Comparison of ENCODE assay signal across 9 cellular contexts in genomic region chr11:46112961-46113617, GRCh38. TPM values are rescaled to one million over a fixed set of nuclear protein-coding genes. Genes with fewer than 3 reads are reported as not detected.
DNase-seq lines count a peak whose midpoint lies in the region; ATAC-seq, FAIRE-seq and TF ChIP-seq lines count a peak whose summit lies in the region.
"Had no signal": no experiment of that assay in that cellular context is flagged by ENCODE, and none has a peak within 500 bp of the region (broad histone marks: within the 10 kb centered on the region; RNA-seq: fewer than 3 reads in every experiment).

No MANE protein-coding gene starts in this region.

- H3K56ac ChIP-seq in H1 (replicated peaks; ENCODE audit: insufficient read length, low read depth, low read length) = no peak overlapping the region

- no peak for TF ChIP-seq EP300 in H1 (IDR thresholded peaks at IDR 0.05; ENCODE audit: borderline replicate concordance in 1 of 2, low read depth in 2 of 2, low read length in 2 of 2)

- peak; percentile 24 for FAIRE-seq in H1 (lab: Jason Lieb, UNC)

- H3K9ac ChIP-seq in H1 (replicated peaks in 1 of 4; ENCODE audit: extremely low read depth in 1 of 4, low read depth in 3 of 4, low read length in 3 of 4) = no peak overlapping the region

- no peak overlapping the region for H2AK5ac ChIP-seq in H1 (ENCODE audit: low read depth, low read length)

- H3K9me3 ChIP-seq in H1 (ENCODE audit: insufficient read depth in 2 of 2, low read depth in 1 of 2, low read length in 1 of 2) = no peaks in the 10 kb centered on the region
- H3K9me3 ChIP-seq in naive thymus-derived CD4-positive, alpha-beta T cell (ENCODE audit: control insufficient read depth in 2 of 3, low read length in 3 of 3) = no peaks in the 10 kb centered on the region
- H3K9me3 ChIP-seq: SJSA1 had no signal

- no peak overlapping the region for H2BK20ac ChIP-seq in H1 (ENCODE audit: low read length)

- H3K36me3 ChIP-seq in H1 (ENCODE audit: control insufficient read depth in 2 of 4, insufficient read depth in 4 of 4, low read length in 3 of 4) = no peaks in the 10 kb centered on the region
- H3K36me3 ChIP-seq in naive thymus-derived CD4-positive, alpha-beta T cell (ENCODE audit: control insufficient read depth in 2 of 3, insufficient read depth in 3 of 3, low read length in 3 of 3) = no peaks in the 10 kb centered on the region
- H3K36me3 ChIP-seq: SJSA1 had no signal

- intact Hi-C loops in naive thymus-derived CD4-positive, alpha-beta T cell (cut with micrococcal nuclease) = loop anchor here (1.0 to 10.0 kb wide), 7 partner anchors 8 to 968 kb away; partner anchors contain the start of genes PHF21A (in 2 of the 2), PRDM11 (in 1 of the 2) and SLC35C1 (in 1 of the 2)

- TF ChIP-seq POLR2A in H1 (IDR thresholded peaks at IDR 0.05; ENCODE audit: control extremely low read depth in 1 of 2, low read depth in 2 of 2, low read length in 2 of 2) = no peak

- H3K79me2 ChIP-seq in H1 (ENCODE audit: control insufficient read depth in 1 of 2, insufficient read depth in 2 of 2, low read length in 2 of 2) = peaks cover 0 to 95% of the 10 kb centered on the region in 2 experiments; a peak in 3 of 4 replicates

- no peak overlapping the region for H3K23ac ChIP-seq in H1 (ENCODE audit: insufficient read length)

- CTCF ChIA-PET in H1 (lab: Charles Lee; ENCODE audit: partially characterized antibody) = no interaction called here
- CTCF ChIA-PET in naive thymus-derived CD4-positive, alpha-beta T cell (lab: Charles Lee) = no interaction called here

- no peaks in the 10 kb centered on the region for H3K9me3 Mint-ChIP-seq in naive thymus-derived CD4-positive, alpha-beta T cell

- no peaks in the 10 kb centered on the region; the same call in 1 of the 2 replicates for H3K23me2 ChIP-seq in H1 (ENCODE audit: low read depth, low read length)

- WGBS in H1 (ENCODE audit: extremely low coverage in 1 of 2, insufficient coverage in 1 of 2, insufficient read length in 1 of 2, insufficient replicate concordance in 2 of 2, low coverage in 1 of 2, low lambda C conversion rate in 2 of 2, missing lambda C conversion rate in 1 of 2), 2 experiments = 80% methylated on average over 10 of the region's 10 CpGs; no CpG with 5 or more reads in 1 of the 2 experiments

- peaks cover 24 to 57% (median 45%) of the 10 kb centered on the region in 7 donors for H3K4me1 Mint-ChIP-seq in naive thymus-derived CD4-positive, alpha-beta T cell

- no peak overlapping the region for H3K4ac ChIP-seq in H1 (replicated peaks; ENCODE audit: insufficient read length, low read depth, low read length)

- H4K91ac ChIP-seq in H1 (replicated peaks; ENCODE audit: insufficient read length, low read length) = no peak overlapping the region

- no peak overlapping the region for H2BK15ac ChIP-seq in H1 (ENCODE audit: low read length)

- H3K36me3 Mint-ChIP-seq in naive thymus-derived CD4-positive, alpha-beta T cell = peaks cover 0 to 3% (median 0%) of the 10 kb centered on the region in 5 donors

- no peak for TF ChIP-seq CTCF in H1 (IDR thresholded peaks at IDR 0.05; ENCODE audit: control extremely low read depth in 1 of 3, insufficient read depth in 1 of 3, low read depth in 1 of 3, low read length in 3 of 3)

- POLR2A ChIA-PET in H1 (lab: Charles Lee; ENCODE audit: partially characterized antibody) = interaction anchor here (0.7 kb wide), 1 partner anchor 10 kb away, joined by 3 read pairs; no protein-coding TSS in a partner anchor
- POLR2A ChIA-PET in naive thymus-derived CD4-positive, alpha-beta T cell (lab: Charles Lee) = interaction anchor here (1.0 to 1.6 kb wide), 4 partner anchors 7 to 218 kb away, joined by 3 to 7 read pairs (median 5); no protein-coding TSS in a partner anchor

- no peak overlapping the region for H4K8ac ChIP-seq in H1 (ENCODE audit: extremely low read depth, insufficient read depth, low read length)

- H3K4me3 ChIP-seq in Jurkat, Clone E6-1 (ENCODE audit: low read length) = no peak overlapping the region
- no peak overlapping the region for H3K4me3 ChIP-seq in H1 (ENCODE audit: extremely low read depth in 1 of 4, insufficient read depth in 2 of 4, low read depth in 3 of 4, low read length in 4 of 4)
- no peak overlapping the region for H3K4me3 ChIP-seq in naive thymus-derived CD4-positive, alpha-beta T cell (ENCODE audit: low read length)
- H3K4me3 ChIP-seq: SJSA1 had no signal

- no peak overlapping the region for H3K18ac ChIP-seq in H1 (ENCODE audit: extremely low read depth, low read length)

- TF ChIP-seq RAD21 in H1 (IDR thresholded peaks at IDR 0.05 in 1 of 2, conservative IDR thresholded peaks at IDR 0.05 in 1 of 2; ENCODE audit: low read depth in 2 of 2, low read length in 2 of 2) = no peak

- no peak overlapping the region for H2BK120ac ChIP-seq in H1 (replicated peaks; ENCODE audit: low read depth, low read length)

- no peak overlapping the region for H3K14ac ChIP-seq in H1 (ENCODE audit: insufficient read length)

- peaks cover 0 to 2% of the 10 kb centered on the region in 2 experiments for H4K20me1 ChIP-seq in H1 (replicated peaks in 1 of 2; ENCODE audit: control insufficient read depth in 1 of 2, insufficient read depth in 2 of 2, low read length in 2 of 2)

- H4K5ac ChIP-seq in H1 (ENCODE audit: insufficient read length, low read depth, low read length) = no peak overlapping the region

- H2AFZ ChIP-seq in H1 (ENCODE audit: low read length) = no peak overlapping the region

- no peak overlapping the region for H3K27ac ChIP-seq in H1 (ENCODE audit: low read depth, low read length)
- H3K27ac ChIP-seq in naive thymus-derived CD4-positive, alpha-beta T cell (ENCODE audit: low read depth, low read length) = no peak overlapping the region
- H3K27ac ChIP-seq: SJSA1 had no signal

- H3K27me3 ChIP-seq in H1 (replicated peaks in 1 of 4; ENCODE audit: control insufficient read depth in 3 of 4, extremely low read depth in 1 of 4, insufficient read depth in 3 of 4, low read length in 3 of 4) = no peaks in the 10 kb centered on the region
- no peaks in the 10 kb centered on the region for H3K27me3 ChIP-seq in naive thymus-derived CD4-positive, alpha-beta T cell (ENCODE audit: control insufficient read depth in 2 of 2, insufficient read depth in 2 of 2, low read length in 2 of 2)
- H3K27me3 ChIP-seq: SJSA1 had no signal

- peak; percentile 76 for ATAC-seq in GM19395 (IDR thresholded peaks at IDR 0.05; ENCODE audit: unreplicated experiment)
- ATAC-seq in naive thymus-derived CD4-positive, alpha-beta T cell = peak; percentile 99
- ATAC-seq in HG02571 (IDR thresholded peaks at IDR 0.05; ENCODE audit: unreplicated experiment) = no peak

- H3K79me1 ChIP-seq in H1 (ENCODE audit: low read depth, low read length) = no peaks in the 10 kb centered on the region; the same call in 1 of the 2 replicates

- H3K27ac Mint-ChIP-seq in naive thymus-derived CD4-positive, alpha-beta T cell = peak overlapping the region in 4 of 9 donors; percentile 51 to 63 (median 56)

- peak overlapping the region in 6 of 10 donors; percentile 27 to 57 (median 31) for H3K4me3 Mint-ChIP-seq in naive thymus-derived CD4-positive, alpha-beta T cell

- no peak overlapping the region for H2BK12ac ChIP-seq in H1 (ENCODE audit: low read depth, low read length)

- H3K27me3 Mint-ChIP-seq in naive thymus-derived CD4-positive, alpha-beta T cell = no peaks in the 10 kb centered on the region

- peaks cover 0 to 5% (median 1%) of the 10 kb centered on the region in 4 experiments; a peak in 2 of 7 replicates for H3K4me1 ChIP-seq in H1 (replicated peaks in 1 of 4; ENCODE audit: control insufficient read depth in 3 of 4, insufficient read depth in 4 of 4, low read length in 3 of 4)
- peaks cover 13 to 23% of the 10 kb centered on the region in 2 donors for H3K4me1 ChIP-seq in naive thymus-derived CD4-positive, alpha-beta T cell (ENCODE audit: control insufficient read depth in 2 of 2, insufficient read depth in 2 of 2, low read length in 2 of 2)

- H2BK5ac ChIP-seq in H1 (ENCODE audit: low read depth, low read length) = no peak overlapping the region

- H3K4me2 ChIP-seq in H1 (ENCODE audit: insufficient read depth in 1 of 2, low read depth in 2 of 2, low read length in 2 of 2) = no peak overlapping the region

- DNase-seq in DMS153 (lab: John Stamatoyannopoulos, UW) = peak; percentile 57
- peak; percentile 62 for DNase-seq in Jurkat, Clone E6-1 (ENCODE audit: low read depth, low spot score)
- peak; percentile 93 for DNase-seq in SIG-M5 treated with dmso at 0.1 percent for 504 hours (lab: John Stamatoyannopoulos, UW; ENCODE audit: unreplicated experiment)
- DNase-seq in H1 (ENCODE audit: low read depth in 1 of 2, low spot score in 2 of 2) = no peak
- DNase-seq in naive thymus-derived CD4-positive, alpha-beta T cell = peak in 7 of 9 donors; percentile 36 to 76 (median 55)
- no peak for DNase-seq in activated effector memory CD4-positive, alpha-beta T cell treated with anti-CD3 and anti-CD28 coated beads, Interleukin-2, amount 50 U/mL, for 16 hours

TF ChIP-seq in H1, 55 proteins besides CTCF, POLR2A, EP300 and RAD21:
- TF ChIP-seq CEBPB (IDR thresholded peaks at IDR 0.05; ENCODE audit: low read depth, low read length) (peak; percentile 66), YY1 (IDR thresholded peaks at IDR 0.05; ENCODE audit: low read depth, low read length) (peak; percentile 37; the same call in 1 of the 2 replicates), SRF (IDR thresholded peaks at IDR 0.05; ENCODE audit: low read depth, low read length) (no peak), CHD2 (IDR thresholded peaks at IDR 0.05; ENCODE audit: low read length) (0 out of 2 replicates have a peak, but pooled peaks have one; percentile 2), PHF8 (conservative IDR thresholded peaks at IDR 0.05; ENCODE audit: low read depth, low read length) (no peak), SIX5 (IDR thresholded peaks at IDR 0.05; ENCODE audit: low read depth, low read length) (peak; percentile 100)

RNA-seq across cellular contexts. Expression of gene PHF21A, which starts 8.2 kb away (rescaled TPM):
- polyA plus RNA-seq in Jurkat, Clone E6-1 (2012; ENCODE audit: insufficient read depth, insufficient read length) = 17.8 TPM
- total RNA-seq in H1 (2021; fragmentation: NEBNext Ultra II Directional; extraction: Animal tissue kit (Norgen Biotek cat#: 25700)) = 33.2 and 40.3 TPM in 2 replicates
- polyA plus RNA-seq in H1 (2011; rRNA removed) = 16.3 and 17.6 TPM in 2 replicates
- polyA plus RNA-seq in H1 (2011; cell fraction: cytosol; rRNA removed) = 18.9 TPM
- polyA plus RNA-seq in H1 (2011; cell fraction: nucleus; rRNA removed) = 44.4 TPM
- polyA plus RNA-seq in H1 (2012, experiment 1 of 2) = 25.0 to 33.7 TPM (median 30.8 TPM) in 4 replicates
- 5.2 TPM for polyA plus RNA-seq in H1 (2012, experiment 2 of 2)
- polyA plus RNA-seq in H1 (2013, experiment 1 of 2) = 25.7 TPM
- polyA plus RNA-seq in H1 (2013, experiment 2 of 2) = 23.9 TPM
- 18.9 and 24.2 TPM in 2 replicates for polyA minus RNA-seq in H1 (2011; rRNA and poly(A)+ RNA removed)
- polyA minus RNA-seq in H1 (2011; cell fraction: cytosol; rRNA and poly(A)+ RNA removed) = 15.0 TPM
- polyA minus RNA-seq in H1 (2011; cell fraction: nucleus; rRNA and poly(A)+ RNA removed) = 32.8 TPM
- 10 to 100 TPM; 50.0 to 88.5 (median 56.6) TPM for total RNA-seq in naive thymus-derived CD4-positive, alpha-beta T cell
- 1 to 10 TPM; 7.2 to 7.8 TPM for polyA plus RNA-seq in naive thymus-derived CD4-positive, alpha-beta T cell

Comparison
In these comparisons a context has a peak if more than half of its experiments do, and no peak if none do; other contexts are left out.
1. DNase-seq: peak in DMS153 (single experiment), Jurkat, Clone E6-1 (single experiment), SIG-M5 treated with dmso at 0.1 percent for 504 hours (single experiment) and naive thymus-derived CD4-positive, alpha-beta T cell (7 of 9); none in H1 (0 of 2) and activated effector memory CD4-positive, alpha-beta T cell treated with anti-CD3 and anti-CD28 coated beads, Interleukin-2, amount 50 U/mL, for 16 hours (single experiment).